In the genomic region with DNA sequence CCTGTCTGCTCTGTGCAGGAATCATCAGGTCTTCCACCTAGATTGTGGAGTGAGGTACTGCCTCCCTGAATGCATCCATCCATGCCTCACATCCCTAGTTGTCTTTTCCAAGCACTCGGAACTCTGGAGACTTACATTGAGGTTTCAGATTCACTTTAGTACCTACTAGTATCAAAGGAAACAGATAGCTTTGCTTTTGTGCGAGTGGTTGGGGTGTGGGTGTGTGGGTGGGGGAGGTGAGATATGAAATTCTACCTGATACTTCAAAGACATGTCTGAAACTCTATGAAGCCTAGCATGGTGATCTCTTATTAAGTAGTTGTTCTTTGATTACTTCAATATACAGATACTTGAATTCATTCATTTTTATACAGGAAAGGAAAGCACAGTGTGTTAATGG, we compare ENCODE assay signal across 16 cellular contexts.
DNase-seq lines count a peak whose midpoint lies in the region; ATAC-seq and TF ChIP-seq lines count a peak whose summit lies in the region.
"Had no signal": no experiment of that assay in that cellular context is flagged by ENCODE, and none has a peak within 500 bp of the region (broad histone marks: within the 10 kb centered on the region; RNA-seq: fewer than 3 reads in every experiment).

No MANE protein-coding gene starts in this region.

- peak; percentile 40 for ATAC-seq in activated naive CD8-positive, alpha-beta T cell treated with anti-CD3 and anti-CD28 coated beads, Interleukin-2, amount 50 U/mL, for 24 hours
- ATAC-seq: left colon, right lobe of liver had no signal

- H3K9me3 Mint-ChIP-seq in activated naive CD8-positive, alpha-beta T cell treated with anti-CD3 and anti-CD28 coated beads, Interleukin-2, amount 50 U/mL, for 24 hours = no peaks in the 10 kb centered on the region

- peaks cover 57% of the 10 kb centered on the region for H3K36me3 Mint-ChIP-seq in activated naive CD8-positive, alpha-beta T cell treated with anti-CD3 and anti-CD28 coated beads, Interleukin-2, amount 50 U/mL, for 24 hours (ENCODE audit: low read depth)

- TF ChIP-seq CTCF in VCaP (conservative IDR thresholded peaks at IDR 0.05) = no peak

- H3K4me3 Mint-ChIP-seq in activated naive CD8-positive, alpha-beta T cell treated with anti-CD3 and anti-CD28 coated beads, Interleukin-2, amount 50 U/mL, for 24 hours = no peak overlapping the region

- H3K27ac Mint-ChIP-seq in activated naive CD8-positive, alpha-beta T cell treated with anti-CD3 and anti-CD28 coated beads, Interleukin-2, amount 50 U/mL, for 24 hours = peak overlapping the region; percentile 26

- no peaks in the 10 kb centered on the region for H3K27me3 Mint-ChIP-seq in activated naive CD8-positive, alpha-beta T cell treated with anti-CD3 and anti-CD28 coated beads, Interleukin-2, amount 50 U/mL, for 24 hours

- peak; percentile 4 for DNase-seq in activated CD4-positive, CD25-positive, alpha-beta regulatory T cell treated with anti-CD3 and anti-CD28 coated beads, Interleukin-2, amount 50 U/mL, for 16 hours (ENCODE audit: low read depth, low spot score)
- DNase-seq in activated CD4-positive, CD25-positive, alpha-beta regulatory T cell (lab: John Stamatoyannopoulos, UW) = no peak
- peak; percentile 8 for DNase-seq in activated naive CD8-positive, alpha-beta T cell treated with anti-CD3 and anti-CD28 coated beads, Interleukin-2, amount 50 U/mL, for 24 hours
- peak; percentile 35 to 46 for DNase-seq in stimulated activated CD4-positive, alpha-beta T cell treated with anti-CD3 and anti-CD28 coated beads, Interleukin-4, amount 100 ng/mL, for 4 hours
- DNase-seq in DMS79 treated with DMSO at 0.1 percent for 48 hours (lab: John Stamatoyannopoulos, UW) (no peak), DMS53 treated with DMSO at 0.1 percent for 48 hours (lab: John Stamatoyannopoulos, UW; ENCODE audit: unreplicated experiment) (no peak), kidney tubule cell (ENCODE audit: low spot score) (no peak)
- DNase-seq: C1 segment of cervical spinal cord; effector memory CD4-positive, alpha-beta T cell; hippocampal formation; left colon; NCI-H1048; NCI-H82; right lobe of liver; tibial artery had no signal

- peak overlapping the region; percentile 95 for H3K27ac ChIP-seq in VCaP
- H3K27ac ChIP-seq: right lobe of liver, tibial artery had no signal

- peaks cover 16% of the 10 kb centered on the region for H3K4me1 Mint-ChIP-seq in activated naive CD8-positive, alpha-beta T cell treated with anti-CD3 and anti-CD28 coated beads, Interleukin-2, amount 50 U/mL, for 24 hours

Comparison
In these comparisons a context has a peak if more than half of its experiments do, and no peak if none do; other contexts are left out.
1. DNase-seq: peak in activated CD4-positive, CD25-positive, alpha-beta regulatory T cell treated with anti-CD3 and anti-CD28 coated beads, Interleukin-2, amount 50 U/mL, for 16 hours (single experiment), activated naive CD8-positive, alpha-beta T cell treated with anti-CD3 and anti-CD28 coated beads, Interleukin-2, amount 50 U/mL, for 24 hours (single experiment) and stimulated activated CD4-positive, alpha-beta T cell treated with anti-CD3 and anti-CD28 coated beads, Interleukin-4, amount 100 ng/mL, for 4 hours (2 of 2); none in activated CD4-positive, CD25-positive, alpha-beta regulatory T cell (0 of 4), DMS79 treated with DMSO at 0.1 percent for 48 hours (single experiment), DMS53 treated with DMSO at 0.1 percent for 48 hours (single experiment) and kidney tubule cell (single experiment).